ENCODE assay signal across 12 cellular contexts in genomic region chr15:99511529-99511864, GRCh38. TPM values are rescaled to one million over a fixed set of nuclear protein-coding genes. Genes with fewer than 3 reads are reported as not detected.
DNase-seq lines count a peak whose midpoint lies in the region; ATAC-seq and TF ChIP-seq lines count a peak whose summit lies in the region.
"Had no signal": no experiment of that assay in that cellular context is flagged by ENCODE, and none has a peak within 500 bp of the region (broad histone marks: within the 10 kb centered on the region; RNA-seq: fewer than 3 reads in every experiment).

No MANE protein-coding gene starts in this region.

- ATAC-seq in HG02884 (IDR thresholded peaks at IDR 0.05; ENCODE audit: unreplicated experiment) = no peak

- H3K27me3 ChIP-seq in ascending aorta = no peaks in the 10 kb centered on the region
- no peaks in the 10 kb centered on the region for H3K27me3 ChIP-seq in right atrium auricular region
- H3K27me3 ChIP-seq in subcutaneous abdominal adipose tissue (ENCODE audit: control insufficient read depth in 5 of 5, insufficient read depth in 4 of 5, low read length in 5 of 5) = no peaks in the 10 kb centered on the region

- H3K4me1 ChIP-seq in ascending aorta (peaks cover 5 to 26% of the 10 kb centered on the region in 2 donors), right atrium auricular region (peaks cover 0 to 45% of the 10 kb centered on the region in 2 donors), subcutaneous abdominal adipose tissue (ENCODE audit: control insufficient read depth in 5 of 5, insufficient read depth in 5 of 5, low read length in 5 of 5) (peaks cover 7 to 50% (median 37%) of the 10 kb centered on the region in 5 donors)

- DNase-seq in ascending aorta (ENCODE audit: low spot score in 2 of 2) (no peak), right atrium auricular region (ENCODE audit: low spot score) (no peak), H4 (ENCODE audit: low spot score) (no peak), globus pallidus (ENCODE audit: low spot score) (no peak), lower leg skin (ENCODE audit: low spot score in 2 of 2) (no peak)
- DNase-seq: DMS153, mucosa of descending colon, NCI-H1436 treated with DMSO at 0.1 percent for 48 hours, NCI-H82 had no signal

- TF ChIP-seq CTCF in GM12875 (IDR thresholded peaks at IDR 0.05; ENCODE audit: borderline replicate concordance, insufficient read depth, low read depth, low read length) (no peak), ascending aorta (IDR thresholded peaks at IDR 0.05) (no peak), right atrium auricular region (IDR thresholded peaks at IDR 0.05) (no peak), lower leg skin (IDR thresholded peaks at IDR 0.05) (no peak)

- intact Hi-C loops in ascending aorta (cut with DNase I) (no loop called here), lower leg skin (cut with DNase I; ENCODE audit: low total_unique reads) (no loop called here)

- H3K4me3 ChIP-seq in GM12875 (ENCODE audit: low read depth, low read length) (peak overlapping the region; percentile 52), ascending aorta (peak overlapping the region in 1 of 2 donors; percentile 13), right atrium auricular region (peak overlapping the region in 1 of 2 donors; percentile 10), subcutaneous abdominal adipose tissue (ENCODE audit: low read depth in 1 of 5, low read length in 5 of 5) (peak overlapping the region in 4 of 5 donors; percentile 1 to 41 (median 20)), lower leg skin (ENCODE audit: low read depth, poor library complexity, severe bottlenecking) (no peak overlapping the region)
- H3K4me3 ChIP-seq: mucosa of descending colon had no signal

- no peak for TF ChIP-seq POLR2A in lower leg skin (IDR thresholded peaks at IDR 0.05)

- no peaks in the 10 kb centered on the region for H3K36me3 ChIP-seq in ascending aorta
- H3K36me3 ChIP-seq in right atrium auricular region = no peaks in the 10 kb centered on the region
- H3K36me3 ChIP-seq in subcutaneous abdominal adipose tissue (ENCODE audit: control insufficient read depth in 5 of 5, insufficient read depth in 5 of 5, low read length in 5 of 5) = no peaks in the 10 kb centered on the region

- peak overlapping the region; percentile 52 to 66 for H3K27ac ChIP-seq in ascending aorta
- H3K27ac ChIP-seq in right atrium auricular region = peak overlapping the region; percentile 74 to 89
- no peak overlapping the region for H3K27ac ChIP-seq in subcutaneous abdominal adipose tissue (ENCODE audit: low read depth, low read length)

- no peak overlapping the region for H3K9ac ChIP-seq in subcutaneous abdominal adipose tissue (ENCODE audit: low read length in 5 of 5)

- WGBS in lower leg skin, 2 donors = 12 to 17% methylated on average over 6 of the region's 6 CpGs

- no peaks in the 10 kb centered on the region for H3K9me3 ChIP-seq in ascending aorta
- no peaks in the 10 kb centered on the region for H3K9me3 ChIP-seq in right atrium auricular region
- peaks cover 0 to 6% (median 4%) of the 10 kb centered on the region in 5 donors for H3K9me3 ChIP-seq in subcutaneous abdominal adipose tissue (ENCODE audit: control insufficient read depth in 5 of 5, low read length in 5 of 5)
- H3K9me3 ChIP-seq: mucosa of descending colon had no signal

RNA-seq across cellular contexts. Expression of gene MEF2A, which starts 54.3 kb away (rescaled TPM):
- total RNA-seq in ascending aorta (99.4 TPM), right atrium auricular region (100 to 1,000 TPM; 175 to 245 TPM), lower leg skin (100 to 1,000 TPM in 2 of 4 donors, 10 to 100 TPM in 2; 71.9 to 126 (median 103) TPM)
- 16.7 and 21.0 TPM in 2 replicates for total RNA-seq in H4 (2014; rRNA removed; shearing (Covaris generic))
